ENCODE assay signal across 22 cellular contexts in the genomic region with DNA sequence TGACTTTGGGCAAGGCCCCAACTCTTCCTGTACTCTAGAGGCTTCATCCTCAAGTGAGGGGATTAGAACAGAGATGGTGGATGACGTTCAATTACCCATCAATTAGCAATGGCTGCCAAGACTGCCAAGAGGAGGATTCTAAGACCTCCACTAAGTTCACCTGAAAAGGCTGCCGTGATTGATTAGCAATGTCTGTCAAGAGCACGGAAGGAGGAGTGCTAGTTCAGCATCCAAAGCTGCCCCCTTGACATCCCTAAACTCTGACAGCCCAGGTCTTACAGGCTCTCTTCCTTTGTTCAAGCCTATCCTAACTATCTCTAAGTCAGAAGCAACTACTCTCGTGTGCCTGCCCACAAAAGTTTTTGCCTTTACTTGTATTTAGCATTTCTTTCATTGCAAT.
DNase-seq lines count a peak whose midpoint lies in the region; ATAC-seq and TF ChIP-seq lines count a peak whose summit lies in the region.
"Had no signal": no experiment of that assay in that cellular context is flagged by ENCODE, and none has a peak within 500 bp of the region (broad histone marks: within the 10 kb centered on the region; RNA-seq: fewer than 3 reads in every experiment).

No MANE protein-coding gene starts in this region.

- ATAC-seq in CD4-positive, alpha-beta T cell (ENCODE audit: poor library complexity), result no peak
- ATAC-seq in gastrocnemius medialis, result no peak
- ATAC-seq in HG03565 (IDR thresholded peaks at IDR 0.05; ENCODE audit: unreplicated experiment), result no peak
- ATAC-seq: body of pancreas had no signal

- peaks cover 97% of the 10 kb centered on the region for H3K4me1 Mint-ChIP-seq in CD4-positive, alpha-beta T cell (ENCODE audit: low read depth)

- no peak overlapping the region for H3K4me3 ChIP-seq in effector memory CD4-positive, alpha-beta T cell (ENCODE audit: insufficient read depth, low read depth, low read length, poor library complexity, severe bottlenecking)
- H3K4me3 ChIP-seq in gastrocnemius medialis (no peak overlapping the region), colonic mucosa (no peak overlapping the region)
- H3K4me3 ChIP-seq: body of pancreas, sigmoid colon, SK-N-MC had no signal

- no peaks in the 10 kb centered on the region for H3K27me3 Mint-ChIP-seq in CD4-positive, alpha-beta T cell
- H3K27me3 Mint-ChIP-seq: activated naive CD8-positive, alpha-beta T cell treated with anti-CD3 and anti-CD28 coated beads for 36 hours; type B pancreatic cell had no signal

- POLR2A ChIA-PET in CD4-positive, alpha-beta T cell (lab: Charles Lee), result interaction anchor here (0.9 to 2.5 kb wide), 6 partner anchors 9 to 66 kb away, joined by 3 to 14 read pairs (median 4); no protein-coding TSS in a partner anchor

- CTCF ChIA-PET in CD4-positive, alpha-beta T cell (lab: Charles Lee), result interaction anchor here (1.3 to 1.4 kb wide), 2 partner anchors 44 to 65 kb away, joined by 3 read pairs; no protein-coding TSS in a partner anchor

- in situ Hi-C loops in gastrocnemius medialis (cut with MboI; ENCODE audit: low sequenced_read_pairs in 4 of 4), result no loop called here

- peak overlapping the region; percentile 85 for H3K27ac Mint-ChIP-seq in CD4-positive, alpha-beta T cell
- H3K27ac Mint-ChIP-seq: activated naive CD8-positive, alpha-beta T cell treated with anti-CD3 and anti-CD28 coated beads for 36 hours; type B pancreatic cell had no signal

- H3K9me3 ChIP-seq in CD4-positive, alpha-beta T cell (ENCODE audit: control insufficient read depth, low read length), result no peaks in the 10 kb centered on the region
- H3K9me3 ChIP-seq in KOPT-K1 (ENCODE audit: insufficient read depth, low read length, poor library complexity, severe bottlenecking) (no peaks in the 10 kb centered on the region), gastrocnemius medialis (no peaks in the 10 kb centered on the region), colonic mucosa (no peaks in the 10 kb centered on the region)
- no peaks in the 10 kb centered on the region for H3K9me3 ChIP-seq in effector memory CD4-positive, alpha-beta T cell (ENCODE audit: control insufficient read depth, low read length)
- H3K9me3 ChIP-seq: body of pancreas, sigmoid colon had no signal

- peaks cover 99% of the 10 kb centered on the region for H3K4me1 ChIP-seq in effector memory CD4-positive, alpha-beta T cell (ENCODE audit: control insufficient read depth, insufficient read depth, low read length, poor library complexity, severe bottlenecking)
- H3K4me1 ChIP-seq in gastrocnemius medialis, result peaks cover 97 to 100% of the 10 kb centered on the region in 2 donors
- peaks cover 2% of the 10 kb centered on the region for H3K4me1 ChIP-seq in colonic mucosa

- no peaks in the 10 kb centered on the region for H3K9me3 Mint-ChIP-seq in CD4-positive, alpha-beta T cell
- H3K9me3 Mint-ChIP-seq: activated naive CD8-positive, alpha-beta T cell treated with anti-CD3 and anti-CD28 coated beads for 36 hours; nephron progenitor cell; type B pancreatic cell had no signal

- intact Hi-C loops in CD4-positive, alpha-beta T cell (cut with DNase I, micrococcal nuclease), result loop anchor here (1.0 to 5.0 kb wide), 2 partner anchors 41 to 65 kb away; no protein-coding TSS in a partner anchor
- intact Hi-C loops in gastrocnemius medialis (cut with DNase I; ENCODE audit: low total_unique reads) (no loop called here), colonic mucosa (cut with DNase I) (no loop called here)

- no peak overlapping the region for H3K9ac ChIP-seq in colonic mucosa (ENCODE audit: low read depth in 2 of 2, low read length in 2 of 2)

- peaks cover 37% of the 10 kb centered on the region for H3K36me3 Mint-ChIP-seq in CD4-positive, alpha-beta T cell (ENCODE audit: low read depth)

- H3K27me3 ChIP-seq in CD4-positive, alpha-beta T cell (ENCODE audit: control insufficient read depth, insufficient read depth, low read length), result no peaks in the 10 kb centered on the region
- no peaks in the 10 kb centered on the region for H3K27me3 ChIP-seq in effector memory CD4-positive, alpha-beta T cell (replicated peaks; ENCODE audit: control insufficient read depth, insufficient read depth, low read length, poor library complexity, severe bottlenecking)
- no peaks in the 10 kb centered on the region for H3K27me3 ChIP-seq in gastrocnemius medialis
- no peaks in the 10 kb centered on the region for H3K27me3 ChIP-seq in colonic mucosa
- H3K27me3 ChIP-seq: body of pancreas, sigmoid colon had no signal

- DNase-seq in CD4-positive, alpha-beta T cell, result no peak
- DNase-seq in effector memory CD4-positive, alpha-beta T cell, result no peak
- DNase-seq in gastrocnemius medialis, result no peak
- DNase-seq in dermis blood vessel endothelial cell, result no peak
- DNase-seq in colonic mucosa, result no peak
- no peak for DNase-seq in activated CD4-positive, alpha-beta T cell treated with anti-CD3 and anti-CD28 coated beads for 48 hours
- DNase-seq: activated CD4-positive, CD25-positive, alpha-beta regulatory T cell; activated CD8-positive, alpha-beta memory T cell treated with anti-CD3 and anti-CD28 coated beads for 24 hours; activated naive CD8-positive, alpha-beta T cell treated with anti-CD3 and anti-CD28 coated beads for 36 hours; activated T-cell treated with anti-CD3 and anti-CD28 coated beads, Interleukin-2, amount 50 U/mL, for 48 hours; body of pancreas; cortex of kidney; mesendoderm; NCI-H1048; NCI-H2081; NCI-H524; sigmoid colon had no signal

- no peak for TF ChIP-seq POLR2A in gastrocnemius medialis (IDR thresholded peaks at IDR 0.05)

- H3K4me3 Mint-ChIP-seq in CD4-positive, alpha-beta T cell, result peak overlapping the region; percentile 67
- H3K4me3 Mint-ChIP-seq: activated naive CD8-positive, alpha-beta T cell treated with anti-CD3 and anti-CD28 coated beads for 36 hours; type B pancreatic cell had no signal

- H3K36me3 ChIP-seq in KOPT-K1 (ENCODE audit: insufficient read depth, low read length) (peaks cover 21% of the 10 kb centered on the region), gastrocnemius medialis (peaks cover 0 to 7% of the 10 kb centered on the region in 2 donors), colonic mucosa (no peaks in the 10 kb centered on the region)
- peaks cover 8% of the 10 kb centered on the region for H3K36me3 ChIP-seq in effector memory CD4-positive, alpha-beta T cell (ENCODE audit: control insufficient read depth, insufficient read depth, low read length)

- H3K27ac ChIP-seq in CD4-positive, alpha-beta T cell (ENCODE audit: low read depth, low read length), result no peak overlapping the region
- peak overlapping the region; percentile 84 for H3K27ac ChIP-seq in KOPT-K1 (ENCODE audit: low read depth, low read length, poor library complexity, severe bottlenecking)
- peak overlapping the region; percentile 17 for H3K27ac ChIP-seq in effector memory CD4-positive, alpha-beta T cell (ENCODE audit: insufficient read depth, low read length, poor library complexity, severe bottlenecking)
- H3K27ac ChIP-seq in gastrocnemius medialis, result peak overlapping the region; percentile 63 to 97 (median 76)
- no peak overlapping the region for H3K27ac ChIP-seq in colonic mucosa
- H3K27ac ChIP-seq: body of pancreas, sigmoid colon, SK-N-MC had no signal

- no peak for TF ChIP-seq CTCF in CD4-positive, alpha-beta T cell (IDR thresholded peaks at IDR 0.05)
- TF ChIP-seq CTCF in gastrocnemius medialis (IDR thresholded peaks at IDR 0.05 in 4 of 5, conservative IDR thresholded peaks at IDR 0.05 in 1 of 5) (no peak), colonic mucosa (IDR thresholded peaks at IDR 0.05) (no peak)

Comparison
In these comparisons a context has a peak if more than half of its experiments do, and no peak if none do; other contexts are left out.
1. H3K27ac ChIP-seq: peak in KOPT-K1 (single experiment), effector memory CD4-positive, alpha-beta T cell (single experiment) and gastrocnemius medialis (4 of 4); none in CD4-positive, alpha-beta T cell (single experiment) and colonic mucosa (single experiment).
2. intact Hi-C loops: an anchor here in CD4-positive, alpha-beta T cell (1.0 to 5.0 kb wide); none called in gastrocnemius medialis and colonic mucosa.